Comparison of ENCODE assay signal across 31 cellular contexts in the genomic region with DNA sequence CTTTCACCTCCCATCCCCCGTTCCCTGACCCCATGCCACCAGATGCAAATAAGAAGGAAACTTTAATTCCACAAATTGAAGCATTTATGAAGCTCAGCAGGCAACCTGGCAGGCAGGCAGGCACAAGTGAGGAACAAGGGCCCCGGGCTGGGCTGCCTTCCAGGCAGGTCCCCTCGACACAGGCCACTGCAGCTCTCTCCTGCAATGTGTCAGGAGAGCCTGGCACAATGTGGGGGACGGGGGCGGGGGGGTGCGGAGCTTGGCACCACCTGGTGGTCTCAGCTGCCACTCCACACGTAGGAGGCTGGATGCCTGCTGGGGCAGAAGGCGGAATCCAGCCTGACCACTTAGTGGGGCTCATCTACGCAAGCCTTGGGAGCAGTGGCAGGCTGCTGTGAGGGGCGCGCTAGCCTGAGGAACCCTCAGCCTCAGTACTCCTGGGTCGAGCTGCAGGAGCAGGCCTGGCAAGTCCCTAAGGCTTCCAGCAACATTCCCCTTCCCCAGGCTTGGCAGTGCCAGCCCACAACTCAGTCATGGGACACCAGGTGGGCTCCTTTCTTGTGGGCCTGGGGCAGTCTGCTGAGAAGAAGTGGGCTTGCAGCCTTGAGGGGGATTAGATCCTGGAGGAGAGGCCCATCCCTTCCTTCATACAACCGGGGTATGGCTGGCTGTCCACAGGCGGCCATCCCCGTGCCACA. TPM values are rescaled to one million over a fixed set of nuclear protein-coding genes. Genes with fewer than 3 reads are reported as not detected.
DNase-seq lines count a peak whose midpoint lies in the region; ATAC-seq, FAIRE-seq and TF ChIP-seq lines count a peak whose summit lies in the region.
"Had no signal": no experiment of that assay in that cellular context is flagged by ENCODE, and none has a peak within 500 bp of the region (broad histone marks: within the 10 kb centered on the region; RNA-seq: fewer than 3 reads in every experiment).

No MANE protein-coding gene starts in this region.

- no peaks in the 10 kb centered on the region for H3K9me3 Mint-ChIP-seq in neural progenitor cell
- H3K9me3 Mint-ChIP-seq: activated B cell treated with CpG ODN at 0.5 μM for 24 hours; activated CD4-positive, alpha-beta T cell treated with anti-CD3 and anti-CD28 coated beads, Interleukin-2, amount 10 ng/mL, durations not matched to agents 7 days and 5 days; activated T-cell treated with anti-CD3 and anti-CD28 coated beads, Interleukin-2, amount 50 U/mL, for 72 hours; dendritic cell treated with granulocyte-macrophage colony-stimulating factor and Interleukin-4, amounts not matched to agents 40 ng/mL and 50 ng/mL, for 4 days; endodermal cell; memory B cell; nephron had no signal

- no peaks in the 10 kb centered on the region for H3K9me3 ChIP-seq in BLaER1
- no peaks in the 10 kb centered on the region for H3K9me3 ChIP-seq in neural progenitor cell (ENCODE audit: low read depth)
- H3K9me3 ChIP-seq in prostate gland, result no peaks in the 10 kb centered on the region
- H3K9me3 ChIP-seq in pancreas, result no peaks in the 10 kb centered on the region
- H3K9me3 ChIP-seq: HAP-1, left lung, SK-N-SH, spleen, stomach had no signal

- WGBS in prostate gland, result 68% methylated on average over 11 of the region's 15 CpGs
- WGBS in pancreas, 2 donors, result 72 to 77% methylated on average over 15 of the region's 15 CpGs

- H3K4me1 ChIP-seq in BLaER1, result peaks cover 17% of the 10 kb centered on the region
- peaks cover 45% of the 10 kb centered on the region for H3K4me1 ChIP-seq in neural progenitor cell
- no peaks in the 10 kb centered on the region for H3K4me1 ChIP-seq in prostate gland (replicated peaks)
- H3K4me1 ChIP-seq in pancreas, result no peaks in the 10 kb centered on the region
- H3K4me1 ChIP-seq: HAP-1, left lung, parathyroid adenoma had no signal

- H3K27ac Mint-ChIP-seq in neural progenitor cell, result peak overlapping the region; percentile 92
- H3K27ac Mint-ChIP-seq: activated B cell treated with CpG ODN at 0.5 μM for 24 hours; activated CD4-positive, alpha-beta T cell treated with anti-CD3 and anti-CD28 coated beads, Interleukin-2, amount 10 ng/mL, durations not matched to agents 7 days and 5 days; activated T-cell treated with anti-CD3 and anti-CD28 coated beads, Interleukin-2, amount 50 U/mL, for 72 hours; dendritic cell treated with granulocyte-macrophage colony-stimulating factor and Interleukin-4, amounts not matched to agents 40 ng/mL and 50 ng/mL, for 4 days; endodermal cell; memory B cell had no signal

- H4K20me1 ChIP-seq in BLaER1 (no peaks in the 10 kb centered on the region), neural progenitor cell (ENCODE audit: low read depth) (no peaks in the 10 kb centered on the region)

- no peaks in the 10 kb centered on the region for H3K36me3 Mint-ChIP-seq in neural progenitor cell
- H3K36me3 Mint-ChIP-seq: memory B cell had no signal

- H3K4me3 ChIP-seq in BLaER1 (no peak overlapping the region), neural progenitor cell (no peak overlapping the region), prostate gland (no peak overlapping the region), pancreas (no peak overlapping the region)
- H3K4me3 ChIP-seq: HAP-1, left lung, spleen, stomach had no signal

- H3K27me3 ChIP-seq in BLaER1 (no peaks in the 10 kb centered on the region), neural progenitor cell (no peaks in the 10 kb centered on the region), prostate gland (replicated peaks; ENCODE audit: insufficient read depth) (no peaks in the 10 kb centered on the region), pancreas (no peaks in the 10 kb centered on the region)
- H3K27me3 ChIP-seq: left lung, stomach had no signal

- no peak for ATAC-seq in HG02870 (IDR thresholded peaks at IDR 0.05; ENCODE audit: unreplicated experiment)
- no peak for ATAC-seq in pancreas
- ATAC-seq: activated T-cell treated with anti-CD3 and anti-CD28 coated beads, Interleukin-2, amount 50 U/mL, for 72 hours; left lung; right cardiac atrium had no signal

- peaks cover 14% of the 10 kb centered on the region for H3F3A ChIP-seq in neural progenitor cell (ENCODE audit: low read depth)

- H3K27ac ChIP-seq in BLaER1, result no peak overlapping the region
- H3K27ac ChIP-seq in neural progenitor cell, result no peak overlapping the region
- H3K27ac ChIP-seq in prostate gland, result no peak overlapping the region
- H3K27ac ChIP-seq in pancreas, result no peak overlapping the region
- H3K27ac ChIP-seq: C4-2B, left lung, parathyroid adenoma, spleen, stomach had no signal

- H3K9ac ChIP-seq in BLaER1 (no peak overlapping the region), neural progenitor cell (no peak overlapping the region)
- H3K9ac ChIP-seq: parathyroid adenoma, SK-N-SH had no signal

- H3K4me2 ChIP-seq in BLaER1 (peak overlapping the region; percentile 36), neural progenitor cell (peak overlapping the region; percentile 23)
- H3K4me2 ChIP-seq: SK-N-SH had no signal

- peak overlapping the region; percentile 16 for H3K4me3 Mint-ChIP-seq in neural progenitor cell
- H3K4me3 Mint-ChIP-seq: activated B cell treated with CpG ODN at 0.5 μM for 24 hours; activated CD4-positive, alpha-beta T cell treated with anti-CD3 and anti-CD28 coated beads, Interleukin-2, amount 10 ng/mL, durations not matched to agents 7 days and 5 days; activated T-cell treated with anti-CD3 and anti-CD28 coated beads, Interleukin-2, amount 50 U/mL, for 72 hours; dendritic cell treated with granulocyte-macrophage colony-stimulating factor and Interleukin-4, amounts not matched to agents 40 ng/mL and 50 ng/mL, for 4 days; endodermal cell; memory B cell; nephron had no signal

- intact Hi-C loops in prostate gland (cut with DNase I) (loop anchor here (10.0 kb wide), 1 partner anchor 115 kb away; no protein-coding TSS in a partner anchor), pancreas (cut with DNase I) (loop anchor here (5.0 to 10.0 kb wide), 3 partner anchors 185 to 193 kb away; no protein-coding TSS in a partner anchor)

- H3K79me2 ChIP-seq in neural progenitor cell (ENCODE audit: low read depth), result no peaks in the 10 kb centered on the region
- H3K79me2 ChIP-seq: parathyroid adenoma had no signal

- peaks cover 11% of the 10 kb centered on the region for H3K27me3 Mint-ChIP-seq in neural progenitor cell (ENCODE audit: insufficient read depth, low read depth)
- H3K27me3 Mint-ChIP-seq: activated B cell treated with CpG ODN at 0.5 μM for 24 hours; activated CD4-positive, alpha-beta T cell treated with anti-CD3 and anti-CD28 coated beads, Interleukin-2, amount 10 ng/mL, durations not matched to agents 7 days and 5 days had no signal

- TF ChIP-seq CTCF in neural progenitor cell (IDR thresholded peaks at IDR 0.05) (no peak), prostate gland (IDR thresholded peaks at IDR 0.05) (no peak), pancreas (IDR thresholded peaks at IDR 0.05) (no peak)

- TF ChIP-seq POLR2A in prostate gland (IDR thresholded peaks at IDR 0.05), result no peak

- H3K36me3 ChIP-seq in BLaER1, result no peaks in the 10 kb centered on the region
- H3K36me3 ChIP-seq in neural progenitor cell, result no peaks in the 10 kb centered on the region
- H3K36me3 ChIP-seq in prostate gland, result no peaks in the 10 kb centered on the region
- no peaks in the 10 kb centered on the region for H3K36me3 ChIP-seq in pancreas
- H3K36me3 ChIP-seq: HAP-1, left lung, spleen, stomach had no signal

- no peak for FAIRE-seq in pancreas (lab: Jason Lieb, UNC)

- H2AFZ ChIP-seq in neural progenitor cell (replicated peaks), result peak overlapping the region; percentile 26
- H2AFZ ChIP-seq: parathyroid adenoma had no signal

- DNase-seq in DMS79 treated with DMSO at 0.1 percent for 48 hours (lab: John Stamatoyannopoulos, UW) (peak; percentile 68), NCI-H69 (lab: John Stamatoyannopoulos, UW) (peak; percentile 61), neural progenitor cell (ENCODE audit: low spot score) (no peak), prostate gland (ENCODE audit: low spot score) (no peak), pancreas (no peak)
- DNase-seq: activated B cell treated with CpG ODN at 0.5 μM for 24 hours; activated CD4-positive, alpha-beta T cell treated with anti-CD3 and anti-CD28 coated beads, Interleukin-2, amount 10 ng/mL, durations not matched to agents 7 days and 5 days; activated naive CD4-positive, alpha-beta T cell; activated T-cell treated with anti-CD3 and anti-CD28 coated beads, Interleukin-2, amount 50 U/mL, for 72 hours; Calu3; central memory CD4-positive, alpha-beta T cell; endodermal cell; glutamatergic neuron; left lung; NCI-H1417 treated with DMSO at 0.1 percent for 48 hours; NCI-H446 treated with DMSO at 0.1 percent for 48 hours; OCI-M1; right cardiac atrium; SK-N-SH; spleen; stomach had no signal

- peaks cover 69% of the 10 kb centered on the region for H3K4me1 Mint-ChIP-seq in neural progenitor cell
- H3K4me1 Mint-ChIP-seq: activated B cell treated with CpG ODN at 0.5 μM for 24 hours; activated CD4-positive, alpha-beta T cell treated with anti-CD3 and anti-CD28 coated beads, Interleukin-2, amount 10 ng/mL, durations not matched to agents 7 days and 5 days had no signal

RNA-seq across cellular contexts. Expression of a gene that starts 50.2 kb away (rescaled TPM):
- total RNA-seq in neural progenitor cell (ENCODE audit: low replicate concordance), result not detected in 2 replicates
- total RNA-seq in prostate gland, result 1 to 10 TPM; 5.9 to 9.1 TPM
- total RNA-seq in pancreas, result under 1 TPM; 0.05 to 0.94 (median 0.26) TPM
- under 1 TPM; 0.61 to 0.76 TPM for polyA plus RNA-seq in pancreas
- total RNA-seq: activated B cell treated with CpG ODN at 0.5 μM for 24 hours; activated CD4-positive, alpha-beta T cell treated with anti-CD3 and anti-CD28 coated beads, Interleukin-2, amount 10 ng/mL, durations not matched to agents 7 days and 5 days; activated T-cell treated with anti-CD3 and anti-CD28 coated beads, Interleukin-2, amount 50 U/mL, for 72 hours; Calu3; fibroblast of villous mesenchyme; T-helper 1 cell treated with Interleukin-12 subunit alpha and Interleukin-12 subunit beta and Interleukin-4 antibody, amounts not matched to agents 30 ng/mL and 1 ng/mL, for 36 hours had no signal
- polyA plus RNA-seq: SK-N-SH had no signal

Comparison
In these comparisons a context has a peak if more than half of its experiments do, and no peak if none do; other contexts are left out.
1. DNase-seq: peak in DMS79 treated with DMSO at 0.1 percent for 48 hours (single experiment) and NCI-H69 (single experiment); none in neural progenitor cell (single experiment), prostate gland (single experiment) and pancreas (0 of 6).